Comparison of ENCODE assay signal across 13 cellular contexts in genomic region chr5:134570365-134570758, GRCh38. TPM values are rescaled to one million over a fixed set of nuclear protein-coding genes. Genes with fewer than 3 reads are reported as not detected.
DNase-seq lines count a peak whose midpoint lies in the region; ATAC-seq, FAIRE-seq and TF ChIP-seq lines count a peak whose summit lies in the region.
"Had no signal": no experiment of that assay in that cellular context is flagged by ENCODE, and none has a peak within 500 bp of the region (broad histone marks: within the 10 kb centered on the region; RNA-seq: fewer than 3 reads in every experiment).

No MANE protein-coding gene starts in this region.

- H2BK15ac ChIP-seq in mesenchymal stem cell (ENCODE audit: low read depth, poor library complexity, severe bottlenecking), result no peak overlapping the region

- TF ChIP-seq CTCF in heart left ventricle (IDR thresholded peaks at IDR 0.05) (no peak), tibial nerve (IDR thresholded peaks at IDR 0.05) (no peak)

- peaks cover 30% of the 10 kb centered on the region for H3K36me3 Mint-ChIP-seq in activated naive CD8-positive, alpha-beta T cell treated with anti-CD3 and anti-CD28 coated beads, Interleukin-2, amount 50 U/mL, for 24 hours (ENCODE audit: low read depth)

- no peak overlapping the region for H2BK5ac ChIP-seq in mesenchymal stem cell (ENCODE audit: low read depth, low read length, poor library complexity, severe bottlenecking)

- no peak overlapping the region for H3K14ac ChIP-seq in mesenchymal stem cell (ENCODE audit: low read length in 2 of 2)

- peaks cover 5% of the 10 kb centered on the region for H3K4me1 Mint-ChIP-seq in activated naive CD8-positive, alpha-beta T cell treated with anti-CD3 and anti-CD28 coated beads, Interleukin-2, amount 50 U/mL, for 24 hours

- H3K27me3 ChIP-seq in heart left ventricle (no peaks in the 10 kb centered on the region), mesenchymal stem cell (ENCODE audit: control insufficient read depth in 1 of 2, insufficient read depth in 1 of 2, low read length in 2 of 2) (no peaks in the 10 kb centered on the region), tibial nerve (no peaks in the 10 kb centered on the region)
- H3K27me3 ChIP-seq: pancreas, thyroid gland had no signal

- no peaks in the 10 kb centered on the region for H3K27me3 Mint-ChIP-seq in activated naive CD8-positive, alpha-beta T cell treated with anti-CD3 and anti-CD28 coated beads, Interleukin-2, amount 50 U/mL, for 24 hours

- no peak overlapping the region for H3K4ac ChIP-seq in mesenchymal stem cell (ENCODE audit: low read depth in 1 of 2, low read length in 2 of 2)

- 86 to 94% (median 90%) methylated on average over 9 of the region's 9 CpGs for WGBS in heart left ventricle, 4 donors
- WGBS in mesenchymal stem cell, result 97% methylated on average over 9 of the region's 9 CpGs
- 82 to 85% methylated on average over 9 of the region's 9 CpGs for WGBS in tibial nerve, 2 donors

- H4K8ac ChIP-seq in mesenchymal stem cell (ENCODE audit: low read length), result no peak overlapping the region

- no peak overlapping the region for H3K4me2 ChIP-seq in mesenchymal stem cell (ENCODE audit: low read length, poor library complexity, severe bottlenecking)

- H3K18ac ChIP-seq in mesenchymal stem cell (ENCODE audit: low read depth in 1 of 2, low read length in 2 of 2), result no peak overlapping the region

- H3K27ac ChIP-seq in heart left ventricle (peak overlapping the region in 11 of 12 donors; percentile 74 to 90 (median 84)), mesenchymal stem cell (ENCODE audit: low read length, poor library complexity, severe bottlenecking) (no peak overlapping the region), tibial nerve (peak overlapping the region in 3 of 4 donors; percentile 58 to 91 (median 76))
- H3K27ac ChIP-seq: pancreas had no signal

- no peak for FAIRE-seq in GM19239 (lab: Jason Lieb, UNC)
- FAIRE-seq: pancreas had no signal

- H3K4me1 ChIP-seq in heart left ventricle, result peaks cover 16 to 74% (median 48%) of the 10 kb centered on the region in 12 donors
- H3K4me1 ChIP-seq in mesenchymal stem cell (ENCODE audit: control insufficient read depth, insufficient read depth, low read depth, low read length), result peaks cover 37% of the 10 kb centered on the region
- H3K4me1 ChIP-seq in tibial nerve, result peaks cover 0 to 57% (median 43%) of the 10 kb centered on the region in 4 donors

- ATAC-seq in heart left ventricle, result no peak
- ATAC-seq in left cardiac atrium, result no peak
- ATAC-seq in activated naive CD8-positive, alpha-beta T cell treated with anti-CD3 and anti-CD28 coated beads, Interleukin-2, amount 50 U/mL, for 24 hours, result no peak
- ATAC-seq in GM19397 (IDR thresholded peaks at IDR 0.05; ENCODE audit: unreplicated experiment), result no peak

- no peak overlapping the region for H2BK12ac ChIP-seq in mesenchymal stem cell (ENCODE audit: low read length in 2 of 2)

- H3K9me3 Mint-ChIP-seq in activated naive CD8-positive, alpha-beta T cell treated with anti-CD3 and anti-CD28 coated beads, Interleukin-2, amount 50 U/mL, for 24 hours, result no peaks in the 10 kb centered on the region

- no peak overlapping the region for H2AFZ ChIP-seq in mesenchymal stem cell (ENCODE audit: low read depth, low read length)

- peak overlapping the region; percentile 61 for H3K27ac Mint-ChIP-seq in activated naive CD8-positive, alpha-beta T cell treated with anti-CD3 and anti-CD28 coated beads, Interleukin-2, amount 50 U/mL, for 24 hours

- DNase-seq in heart left ventricle (no peak), left cardiac atrium (no peak), mesenchymal stem cell (no peak), tibial nerve (ENCODE audit: low spot score in 2 of 2) (no peak), GM19239 (ENCODE audit: insufficient read length, low spot score) (no peak), NCI-H345 treated with DMSO at 0.1 percent for 48 hours (lab: John Stamatoyannopoulos, UW; ENCODE audit: unreplicated experiment) (no peak)
- DNase-seq in activated naive CD8-positive, alpha-beta T cell treated with anti-CD3 and anti-CD28 coated beads, Interleukin-2, amount 50 U/mL, for 24 hours, result no peak
- DNase-seq: amniotic stem cell, DMS53, NCI-H2029, pancreas, thyroid gland had no signal

- no peak overlapping the region for H2AK5ac ChIP-seq in mesenchymal stem cell (ENCODE audit: low read length, severe bottlenecking)

- H3K9me3 ChIP-seq in heart left ventricle, result no peaks in the 10 kb centered on the region
- no peaks in the 10 kb centered on the region for H3K9me3 ChIP-seq in mesenchymal stem cell (ENCODE audit: control insufficient read depth, low read length)
- H3K9me3 ChIP-seq in tibial nerve, result no peaks in the 10 kb centered on the region
- H3K9me3 ChIP-seq: pancreas, thyroid gland had no signal

- no peak overlapping the region for H3K4me3 Mint-ChIP-seq in activated naive CD8-positive, alpha-beta T cell treated with anti-CD3 and anti-CD28 coated beads, Interleukin-2, amount 50 U/mL, for 24 hours

- intact Hi-C loops in heart left ventricle (cut with DNase I) (no loop called here), left cardiac atrium (cut with DNase I) (loop anchor here in 1 of 2 donors (10.0 kb wide), 1 partner anchor 136 kb away; no protein-coding TSS in a partner anchor)

- peak overlapping the region; percentile 62 for H3K9ac ChIP-seq in mesenchymal stem cell (ENCODE audit: low read length)

- no peak overlapping the region for H4K91ac ChIP-seq in mesenchymal stem cell (ENCODE audit: low read length)

- H3K4me3 ChIP-seq in heart left ventricle (no peak overlapping the region), mesenchymal stem cell (ENCODE audit: insufficient read depth in 1 of 2, low read depth in 1 of 2, low read length in 2 of 2) (no peak overlapping the region), tibial nerve (no peak overlapping the region)
- H3K4me3 ChIP-seq: pancreas, thyroid gland had no signal

- no peak overlapping the region for H2BK120ac ChIP-seq in mesenchymal stem cell (ENCODE audit: low read depth, low read length)

- no peak for TF ChIP-seq EP300 in tibial nerve (IDR thresholded peaks at IDR 0.05)

- H3K79me1 ChIP-seq in mesenchymal stem cell (replicated peaks; ENCODE audit: low read length, poor library complexity, severe bottlenecking), result peaks cover 55% of the 10 kb centered on the region

- peaks cover 0 to 87% (median 74%) of the 10 kb centered on the region in 9 donors for H3K36me3 ChIP-seq in heart left ventricle
- H3K36me3 ChIP-seq in mesenchymal stem cell (ENCODE audit: control insufficient read depth in 1 of 2, insufficient read depth in 2 of 2, low read depth in 1 of 2, low read length in 2 of 2), result peaks cover 85 to 98% of the 10 kb centered on the region in 2 experiments
- H3K36me3 ChIP-seq in tibial nerve, result peaks cover 0 to 99% (median 48%) of the 10 kb centered on the region in 3 donors

- no peak overlapping the region for H3K23ac ChIP-seq in mesenchymal stem cell (ENCODE audit: low read length in 2 of 2)

- no peak for TF ChIP-seq POLR2A in heart left ventricle (IDR thresholded peaks at IDR 0.05)
- TF ChIP-seq POLR2A in tibial nerve (IDR thresholded peaks at IDR 0.05), result no peak

RNA-seq across cellular contexts. Expression of gene JADE2, which starts 44.9 kb away (rescaled TPM):
- total RNA-seq in heart left ventricle (10 to 100 TPM; 22.8 to 54.8 (median 33.9) TPM), left cardiac atrium (10 to 100 TPM; 34.7 to 49.0 TPM), tibial nerve (10 to 100 TPM; 58.8 to 90.6 (median 73.9) TPM)
- polyA plus RNA-seq in heart left ventricle, result 10 to 100 TPM in 1 of 2 donors, 1 to 10 TPM in 1; 8.3 to 17.1 TPM
- 19.8 TPM for polyA plus RNA-seq in mesenchymal stem cell (2013, experiment 1 of 2)
- 17.8 TPM for polyA plus RNA-seq in mesenchymal stem cell (2013, experiment 2 of 2)
